In the genomic region with DNA sequence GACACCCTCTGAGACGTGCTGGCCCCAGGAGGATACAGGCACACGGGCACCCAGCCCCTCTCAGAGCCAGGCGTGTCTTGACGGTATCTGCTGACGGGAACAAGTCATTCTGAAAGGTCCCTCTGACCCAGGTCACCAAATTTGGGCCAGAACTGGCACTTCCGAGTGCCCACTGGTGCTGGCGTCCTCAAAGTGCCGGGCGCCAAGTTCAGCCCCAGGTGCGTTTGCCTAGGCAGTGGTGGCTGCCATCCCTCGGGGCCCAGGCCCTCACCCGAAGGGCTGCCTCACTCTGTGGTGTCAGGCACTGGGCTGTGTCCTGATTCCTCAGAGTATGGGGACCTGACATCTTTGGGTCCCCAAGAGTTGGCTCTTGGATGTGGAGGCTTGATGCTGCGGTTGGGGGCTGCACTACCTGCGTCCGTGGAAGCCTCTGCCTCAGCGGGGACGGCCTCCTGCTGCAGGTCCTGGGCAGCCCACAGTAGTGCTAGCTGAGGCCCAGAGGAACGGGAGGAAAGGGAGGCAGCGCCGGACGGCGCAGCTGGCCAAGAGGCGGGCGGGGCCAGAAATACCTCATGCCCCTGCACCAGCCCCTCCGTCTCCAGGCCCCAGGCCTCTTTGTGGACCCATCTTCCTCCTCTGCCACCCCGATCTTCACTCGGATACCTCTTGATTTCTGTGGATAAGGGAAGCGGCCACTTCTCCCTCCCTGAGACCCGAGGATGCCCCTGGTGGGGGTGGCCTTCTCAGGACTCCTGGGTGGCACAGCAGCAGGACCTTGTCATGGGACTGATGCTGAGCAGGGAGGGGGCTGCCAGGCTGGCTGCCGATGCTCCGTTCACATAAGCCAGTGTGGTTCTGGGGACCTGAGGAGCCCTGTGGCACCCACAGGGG, we compare ENCODE assay signal across 27 cellular contexts.
"Had no signal": no experiment of that assay in that cellular context is flagged by ENCODE, and none has a peak within 500 bp of the region (broad histone marks: within the 10 kb centered on the region; RNA-seq: fewer than 3 reads in every experiment).

No MANE protein-coding gene starts in this region.

- ATAC-seq: esophagus mucosa, heart left ventricle had no signal

- H3K4me3 Mint-ChIP-seq: activated CD4-positive, alpha-beta memory T cell treated with anti-CD3 and anti-CD28 coated beads, Interleukin-2, amount 10 ng/mL, durations not matched to agents 7 days and 5 days; activated CD4-positive, alpha-beta T cell treated with anti-CD3 and anti-CD28 coated beads, Interleukin-2, amount 10 ng/mL, durations not matched to agents 7 days and 5 days; activated T-cell treated with anti-CD3 and anti-CD28 coated beads, Interleukin-2, amount 50 U/mL, for 24 hours; dendritic cell treated with granulocyte-macrophage colony-stimulating factor and Interleukin-4, amounts not matched to agents 40 ng/mL and 50 ng/mL, for 4 days; endodermal cell; immature natural killer cell; nephron had no signal

- H3K4me3 ChIP-seq: heart left ventricle, lung, smooth muscle cell, suprapubic skin, tibial artery had no signal

- DNase-seq: activated CD4-positive, alpha-beta memory T cell treated with anti-CD3 and anti-CD28 coated beads, Interleukin-2, amount 10 ng/mL, durations not matched to agents 7 days and 5 days; activated CD4-positive, alpha-beta T cell treated with anti-CD3 and anti-CD28 coated beads for 1 hour; activated CD4-positive, alpha-beta T cell treated with anti-CD3 and anti-CD28 coated beads, Interleukin-2, amount 10 ng/mL, durations not matched to agents 7 days and 5 days; activated CD8-positive, alpha-beta memory T cell treated with anti-CD3 and anti-CD28 coated beads, Interleukin-2, amount 50 U/mL, for 48 hours; activated gamma-delta T cell; activated naive CD4-positive, alpha-beta T cell treated with anti-CD3 and anti-CD28 coated beads, Interleukin-2, amount 50 U/mL, for 16 hours; activated T-cell treated with anti-CD3 and anti-CD28 coated beads, Interleukin-2, amount 50 U/mL, for 24 hours; amniotic stem cell; central memory CD4-positive, alpha-beta T cell; endodermal cell; foreskin fibroblast; hypothalamus; immature natural killer cell; stimulated activated CD4-positive, alpha-beta T cell treated with anti-CD3 and anti-CD28 coated beads, Interleukin-15, amount 100 ng/mL, for 24 hours; stimulated activated CD4-positive, alpha-beta T cell treated with anti-CD3 and anti-CD28 coated beads, Interleukin-2, amount 100 ng/mL, for 24 hours; stimulated activated naive CD4-positive, alpha-beta T cell had no signal

- H3K27me3 ChIP-seq: suprapubic skin had no signal

- H3K36me3 Mint-ChIP-seq: immature natural killer cell had no signal

- H3K9me3 ChIP-seq: heart left ventricle, neutrophil, suprapubic skin, tibial artery had no signal

- H3K27ac Mint-ChIP-seq: activated CD4-positive, alpha-beta memory T cell treated with anti-CD3 and anti-CD28 coated beads, Interleukin-2, amount 10 ng/mL, durations not matched to agents 7 days and 5 days; activated CD4-positive, alpha-beta T cell treated with anti-CD3 and anti-CD28 coated beads, Interleukin-2, amount 10 ng/mL, durations not matched to agents 7 days and 5 days; activated T-cell treated with anti-CD3 and anti-CD28 coated beads, Interleukin-2, amount 50 U/mL, for 24 hours; dendritic cell treated with granulocyte-macrophage colony-stimulating factor and Interleukin-4, amounts not matched to agents 40 ng/mL and 50 ng/mL, for 4 days; endodermal cell; immature natural killer cell; nephron; progenitor cell of endocrine pancreas had no signal

- H3K27ac ChIP-seq: heart left ventricle, neutrophil, suprapubic skin, tibial artery had no signal

- H3K9me3 Mint-ChIP-seq: activated CD4-positive, alpha-beta memory T cell treated with anti-CD3 and anti-CD28 coated beads, Interleukin-2, amount 10 ng/mL, durations not matched to agents 7 days and 5 days; activated CD4-positive, alpha-beta T cell treated with anti-CD3 and anti-CD28 coated beads, Interleukin-2, amount 10 ng/mL, durations not matched to agents 7 days and 5 days; activated T-cell treated with anti-CD3 and anti-CD28 coated beads, Interleukin-2, amount 50 U/mL, for 24 hours; dendritic cell treated with granulocyte-macrophage colony-stimulating factor and Interleukin-4, amounts not matched to agents 40 ng/mL and 50 ng/mL, for 4 days; endodermal cell; immature natural killer cell; nephron had no signal

- H3K4me1 Mint-ChIP-seq: nephron had no signal

- FAIRE-seq: TTC549 had no signal
